ENCODE assay signal across 8 cellular contexts in the genomic region with DNA sequence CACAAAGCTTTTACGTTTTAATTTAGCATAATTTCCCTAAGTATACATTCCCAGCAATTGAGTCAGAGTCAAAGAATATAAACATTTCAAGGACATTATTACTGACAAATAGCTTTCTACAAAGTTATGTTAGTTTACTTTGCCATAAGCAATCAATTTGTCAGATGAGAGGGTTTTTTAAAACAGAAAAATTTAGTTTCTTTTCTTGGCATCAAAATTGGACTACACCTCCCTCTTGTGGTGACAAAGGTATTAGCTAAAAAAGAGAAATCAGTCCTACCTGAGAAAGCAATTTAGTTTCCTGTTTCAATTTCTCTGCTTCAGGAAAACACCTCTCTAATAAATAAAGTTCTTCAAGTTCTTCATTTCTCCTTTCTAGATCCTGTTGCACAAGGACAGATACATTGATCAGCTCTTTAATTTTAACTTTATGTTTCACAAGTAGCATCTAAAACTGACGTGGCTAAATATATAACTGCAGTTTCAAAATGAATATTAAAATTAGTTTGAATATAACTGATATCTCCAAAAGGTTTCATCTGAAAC. TPM values are rescaled to one million over a fixed set of nuclear protein-coding genes. Genes with fewer than 3 reads are reported as not detected.
DNase-seq lines count a peak whose midpoint lies in the region; ATAC-seq, FAIRE-seq and TF ChIP-seq lines count a peak whose summit lies in the region.

No MANE protein-coding gene starts in this region.

- H3K4me3 ChIP-seq in Panc1 (ENCODE audit: low read depth in 2 of 2, low read length in 2 of 2) (no peak overlapping the region), epithelial cell of esophagus (ENCODE audit: low read length) (no peak overlapping the region)

- intact Hi-C loops in CD4-positive, alpha-beta T cell (cut with DNase I, micrococcal nuclease): loop anchor here (1.0 to 10.0 kb wide), 4 partner anchors 37 to 240 kb away; no protein-coding TSS in a partner anchor
- intact Hi-C loops in Panc1 (cut with micrococcal nuclease; ENCODE audit: unreplicated experiment): loop anchor here (1.0 kb wide), 1 partner anchor 164 kb away; no protein-coding TSS in a partner anchor
- intact Hi-C loops in activated naive CD4-positive, alpha-beta T cell treated with anti-CD3 and anti-CD28 coated beads for 36 hours (cut with micrococcal nuclease): loop anchor here (1.0 to 2.0 kb wide), 7 partner anchors 24 to 303 kb away; no protein-coding TSS in a partner anchor

- CTCF ChIA-PET in CD4-positive, alpha-beta T cell (lab: Charles Lee): interaction anchor here (0.6 to 1.7 kb wide), 14 partner anchors 10 to 164 kb away, joined by 3 to 8 read pairs (median 4); a partner anchor contains a TSS
- CTCF ChIA-PET in Panc1 (lab: Charles Lee): interaction anchor here (0.5 to 1.1 kb wide), 7 partner anchors 40 to 369 kb away, joined by 3 to 11 read pairs (median 3); a partner anchor contains a TSS
- CTCF ChIA-PET in activated naive CD4-positive, alpha-beta T cell treated with anti-CD3 and anti-CD28 coated beads for 36 hours (lab: Charles Lee): interaction anchor here (0.6 to 2.6 kb wide), 24 partner anchors 10 to 414 kb away, joined by 3 to 15 read pairs (median 3); a partner anchor contains a TSS

- no peaks in the 10 kb centered on the region for H3K9me3 ChIP-seq in CD4-positive, alpha-beta T cell (ENCODE audit: control insufficient read depth, low read length)
- no peaks in the 10 kb centered on the region for H3K9me3 ChIP-seq in Panc1 (ENCODE audit: control insufficient read depth, insufficient read depth, low read depth, low read length)

- H3K9me3 Mint-ChIP-seq in CD4-positive, alpha-beta T cell: no peaks in the 10 kb centered on the region
- H3K9me3 Mint-ChIP-seq in activated naive CD4-positive, alpha-beta T cell treated with anti-CD3 and anti-CD28 coated beads for 36 hours: no peaks in the 10 kb centered on the region

- no peak overlapping the region for H3K27ac ChIP-seq in CD4-positive, alpha-beta T cell (ENCODE audit: low read depth, low read length)
- no peak overlapping the region for H3K27ac ChIP-seq in Panc1 (ENCODE audit: low read length)

- POLR2A ChIA-PET in CD4-positive, alpha-beta T cell (lab: Charles Lee): interaction anchor here (0.6 to 1.8 kb wide), 9 partner anchors 12 to 232 kb away, joined by 3 to 10 read pairs (median 4); a partner anchor contains a TSS
- POLR2A ChIA-PET in Panc1 (lab: Charles Lee): interaction anchor here (0.6 kb wide), 1 partner anchor 208 kb away, joined by 4 read pairs; no protein-coding TSS in a partner anchor

- peak overlapping the region; percentile 58 for H3K4me3 Mint-ChIP-seq in CD4-positive, alpha-beta T cell
- no peak overlapping the region for H3K4me3 Mint-ChIP-seq in activated naive CD4-positive, alpha-beta T cell treated with anti-CD3 and anti-CD28 coated beads for 36 hours

- no peak overlapping the region for H3K27ac Mint-ChIP-seq in CD4-positive, alpha-beta T cell
- H3K27ac Mint-ChIP-seq in activated naive CD4-positive, alpha-beta T cell treated with anti-CD3 and anti-CD28 coated beads for 36 hours: no peak overlapping the region

- no peaks in the 10 kb centered on the region for H3K4me1 ChIP-seq in Panc1 (ENCODE audit: control insufficient read depth, insufficient read depth, low read length)

- BruUV-seq in Panc1 (replicated peaks; lab: Mats Ljungman, UMichigan): no TSS peak

- in situ Hi-C loops in Panc1 (cut with HindIII; ENCODE audit: low pct_unique_long_range_greater_than_20kb, low sequenced_read_pairs): no loop called here

- peaks cover 7% of the 10 kb centered on the region for H3K4me1 Mint-ChIP-seq in CD4-positive, alpha-beta T cell (ENCODE audit: low read depth)
- peaks cover 6% of the 10 kb centered on the region for H3K4me1 Mint-ChIP-seq in activated naive CD4-positive, alpha-beta T cell treated with anti-CD3 and anti-CD28 coated beads for 36 hours (ENCODE audit: low read depth)

- H3K27me3 Mint-ChIP-seq in CD4-positive, alpha-beta T cell: no peaks in the 10 kb centered on the region
- H3K27me3 Mint-ChIP-seq in activated naive CD4-positive, alpha-beta T cell treated with anti-CD3 and anti-CD28 coated beads for 36 hours (ENCODE audit: low read depth): no peaks in the 10 kb centered on the region

- H3K36me3 ChIP-seq in Panc1 (ENCODE audit: control insufficient read depth, insufficient read depth, low read length): no peaks in the 10 kb centered on the region

- ATAC-seq in CD4-positive, alpha-beta T cell (ENCODE audit: poor library complexity): peak; percentile 52
- peak; percentile 54 for ATAC-seq in HG03159 (IDR thresholded peaks at IDR 0.05; ENCODE audit: unreplicated experiment)
- ATAC-seq in Panc1: no peak

- no peaks in the 10 kb centered on the region for H3K27me3 ChIP-seq in CD4-positive, alpha-beta T cell (ENCODE audit: control insufficient read depth, insufficient read depth, low read length)
- H3K27me3 ChIP-seq in Panc1 (ENCODE audit: control insufficient read depth, insufficient read depth, low read length): no peaks in the 10 kb centered on the region; the same call in 1 of the 2 replicates

- TF ChIP-seq CTCF in CD4-positive, alpha-beta T cell (IDR thresholded peaks at IDR 0.05): peak; percentile 85
- TF ChIP-seq CTCF in Panc1 (IDR thresholded peaks at IDR 0.05): peak; percentile 88; the same call in 1 of the 2 replicates
- peak; percentile 67 for TF ChIP-seq CTCF in epithelial cell of esophagus (IDR thresholded peaks at IDR 0.05; ENCODE audit: insufficient read depth, low read depth, low read length, missing control alignments)

- FAIRE-seq in GM18507 (lab: Jason Lieb, UNC): peak; percentile 98

- no peaks in the 10 kb centered on the region for H3K36me3 Mint-ChIP-seq in CD4-positive, alpha-beta T cell (ENCODE audit: low read depth)
- H3K36me3 Mint-ChIP-seq in activated naive CD4-positive, alpha-beta T cell treated with anti-CD3 and anti-CD28 coated beads for 36 hours (ENCODE audit: low read depth): no peaks in the 10 kb centered on the region

- no peak for DNase-seq in CD4-positive, alpha-beta T cell
- DNase-seq in GM18507 (ENCODE audit: extremely low spot score, insufficient read length, low read depth): peak; percentile 14
- DNase-seq in Panc1 (ENCODE audit: low read depth, low spot score): peak; percentile 33
- DNase-seq in epithelial cell of esophagus (ENCODE audit: low read depth): peak; percentile 45
- DNase-seq in renal cortical epithelial cell (ENCODE audit: low read depth): peak; percentile 55
- DNase-seq in activated naive CD4-positive, alpha-beta T cell treated with anti-CD3 and anti-CD28 coated beads for 36 hours: no peak
- no peak for DNase-seq in C1 segment of cervical spinal cord (lab: John Stamatoyannopoulos, UW)

RNA-seq across cellular contexts. Expression of a gene that starts 39.9 kb away (rescaled TPM):
- under 1 TPM in 1 of 2 experiments, not detected in 1; 0.36 TPM for total RNA-seq in CD4-positive, alpha-beta T cell
- total RNA-seq in Panc1 (2021; ENCODE audit: unreplicated experiment): 0.10 TPM
- polyA plus RNA-seq in Panc1 (2012; ENCODE audit: insufficient read length): 0.22 TPM
- total RNA-seq in renal cortical epithelial cell: 3.8 TPM in 1 of 2 replicates, not detected in the other
- under 1 TPM; 0.10 to 0.35 TPM for total RNA-seq in activated naive CD4-positive, alpha-beta T cell treated with anti-CD3 and anti-CD28 coated beads for 36 hours

RNA-seq across cellular contexts. Expression of a gene that starts 39.9 kb away (rescaled TPM):
- 10 to 100 TPM; 32.9 to 39.8 TPM for total RNA-seq in CD4-positive, alpha-beta T cell
- total RNA-seq in Panc1 (2021; ENCODE audit: unreplicated experiment) (12.6 TPM), renal cortical epithelial cell (15.8 and 37.6 TPM in 2 replicates)
- 7.2 TPM for polyA plus RNA-seq in Panc1 (2012; ENCODE audit: insufficient read length)
- 10 to 100 TPM; 11.4 to 13.1 TPM for total RNA-seq in activated naive CD4-positive, alpha-beta T cell treated with anti-CD3 and anti-CD28 coated beads for 36 hours

Comparison
In these comparisons a context has a peak if more than half of its experiments do, and no peak if none do; other contexts are left out.
1. DNase-seq: peak in GM18507 (single experiment), Panc1 (single experiment), epithelial cell of esophagus (single experiment) and renal cortical epithelial cell (single experiment); none in CD4-positive, alpha-beta T cell (0 of 10), activated naive CD4-positive, alpha-beta T cell treated with anti-CD3 and anti-CD28 coated beads for 36 hours (single experiment) and C1 segment of cervical spinal cord (0 of 14).
2. Peak in every context shown above with its lines, with median percentiles within 50 percentile points of each other: CTCF ChIP-seq.